Comparison of ENCODE assay signal across 22 cellular contexts in the genomic region with DNA sequence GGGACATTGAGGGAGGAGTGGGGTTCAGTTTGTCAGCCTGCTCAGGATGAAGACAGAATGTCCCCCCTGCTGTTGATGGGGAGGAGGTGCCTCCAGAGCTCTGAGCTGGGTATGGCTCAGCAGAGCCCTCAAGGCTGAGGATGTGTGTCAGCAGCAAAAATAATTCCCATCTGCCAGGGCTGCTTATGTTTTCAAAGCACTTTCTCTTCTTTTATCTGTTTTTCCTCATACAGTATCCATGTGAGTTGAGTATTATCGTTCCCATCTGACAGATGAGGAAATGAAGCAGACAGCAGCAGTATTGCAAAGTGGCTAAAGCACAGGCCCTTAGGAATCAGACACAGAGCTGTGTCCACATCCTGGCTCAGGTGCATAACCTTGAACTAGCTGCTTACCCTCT.
"Had no signal": no experiment of that assay in that cellular context is flagged by ENCODE, and none has a peak within 500 bp of the region (broad histone marks: within the 10 kb centered on the region; RNA-seq: fewer than 3 reads in every experiment).

No MANE protein-coding gene starts in this region.

- ATAC-seq: activated CD8-positive, alpha-beta memory T cell treated with anti-CD3 and anti-CD28 coated beads, Interleukin-2, amount 10 ng/mL, durations not matched to agents 7 days and 5 days; Panc1; Right ventricle myocardium inferior had no signal

- H3K9me3 Mint-ChIP-seq: activated B cell treated with CpG ODN at 0.5 μM for 24 hours; activated CD4-positive, alpha-beta T cell treated with anti-CD3 and anti-CD28 coated beads, Interleukin-2, amount 10 ng/mL, durations not matched to agents 24 days and 14 days; activated naive CD4-positive, alpha-beta T cell treated with anti-CD3 and anti-CD28 coated beads, Interleukin-2, amount 50 U/mL, for 24 hours; activated T-cell treated with anti-CD3 and anti-CD28 coated beads, Interleukin-2, amount 50 U/mL, for 24 hours; activated T-helper 1 cell treated with anti-CD3 and anti-CD28 coated beads, Interleukin-12 subunit alpha, Interleukin-12 subunit beta, Interleukin-2, Interleukin-4 antibody, amounts not matched to agents 30 ng/mL and 10 ng/mL and 1 ng/mL, durations not matched to agents 14 hours and 24 hours and 36 hours; T-helper 1 cell treated with Interleukin-12 subunit alpha and Interleukin-12 subunit beta and Interleukin-4 antibody, amounts not matched to agents 30 μg/mL and 1 μg/mL, for 36 hours had no signal

- H3K4me3 Mint-ChIP-seq: activated B cell treated with CpG ODN at 0.5 μM for 24 hours; activated CD4-positive, alpha-beta T cell treated with anti-CD3 and anti-CD28 coated beads, Interleukin-2, amount 10 ng/mL, durations not matched to agents 24 days and 14 days; activated CD8-positive, alpha-beta memory T cell treated with anti-CD3 and anti-CD28 coated beads, Interleukin-2, amount 10 ng/mL, durations not matched to agents 7 days and 5 days; activated naive CD4-positive, alpha-beta T cell treated with anti-CD3 and anti-CD28 coated beads, Interleukin-2, amount 50 U/mL, for 24 hours; activated T-cell treated with anti-CD3 and anti-CD28 coated beads, Interleukin-2, amount 50 U/mL, for 24 hours; activated T-helper 1 cell treated with anti-CD3 and anti-CD28 coated beads, Interleukin-12 subunit alpha, Interleukin-12 subunit beta, Interleukin-2, Interleukin-4 antibody, amounts not matched to agents 30 ng/mL and 10 ng/mL and 1 ng/mL, durations not matched to agents 14 hours and 24 hours and 36 hours; T-helper 1 cell treated with Interleukin-12 subunit alpha and Interleukin-12 subunit beta and Interleukin-4 antibody, amounts not matched to agents 30 μg/mL and 1 μg/mL, for 36 hours had no signal

- H3K4me1 Mint-ChIP-seq: activated B cell treated with CpG ODN at 0.5 μM for 24 hours; activated CD4-positive, alpha-beta T cell treated with anti-CD3 and anti-CD28 coated beads, Interleukin-2, amount 10 ng/mL, durations not matched to agents 24 days and 14 days; activated CD8-positive, alpha-beta memory T cell treated with anti-CD3 and anti-CD28 coated beads, Interleukin-2, amount 10 ng/mL, durations not matched to agents 7 days and 5 days; activated naive CD4-positive, alpha-beta T cell treated with anti-CD3 and anti-CD28 coated beads, Interleukin-2, amount 50 U/mL, for 24 hours had no signal

- H3K27ac Mint-ChIP-seq: activated B cell treated with CpG ODN at 0.5 μM for 24 hours; activated CD4-positive, alpha-beta T cell treated with anti-CD3 and anti-CD28 coated beads, Interleukin-2, amount 10 ng/mL, durations not matched to agents 24 days and 14 days; activated CD8-positive, alpha-beta memory T cell treated with anti-CD3 and anti-CD28 coated beads, Interleukin-2, amount 10 ng/mL, durations not matched to agents 7 days and 5 days; activated naive CD4-positive, alpha-beta T cell treated with anti-CD3 and anti-CD28 coated beads, Interleukin-2, amount 50 U/mL, for 24 hours; activated T-cell treated with anti-CD3 and anti-CD28 coated beads, Interleukin-2, amount 50 U/mL, for 24 hours; activated T-helper 1 cell treated with anti-CD3 and anti-CD28 coated beads, Interleukin-12 subunit alpha, Interleukin-12 subunit beta, Interleukin-2, Interleukin-4 antibody, amounts not matched to agents 30 ng/mL and 10 ng/mL and 1 ng/mL, durations not matched to agents 14 hours and 24 hours and 36 hours; T-helper 1 cell treated with Interleukin-12 subunit alpha and Interleukin-12 subunit beta and Interleukin-4 antibody, amounts not matched to agents 30 μg/mL and 1 μg/mL, for 36 hours had no signal

- DNase-seq: activated B cell treated with CpG ODN at 0.5 μM for 24 hours; activated CD4-positive, alpha-beta T cell treated with anti-CD3 and anti-CD28 coated beads for 1 hour; activated CD4-positive, alpha-beta T cell treated with anti-CD3 and anti-CD28 coated beads, Interleukin-2, amount 10 ng/mL, durations not matched to agents 24 days and 14 days; activated CD4-positive, alpha-beta T cell treated with anti-CD3 and anti-CD28 coated beads, Interleukin-2, amount 50 U/mL, for 48 hours; activated CD8-positive, alpha-beta memory T cell treated with anti-CD3 and anti-CD28 coated beads, Interleukin-2, amount 10 ng/mL, durations not matched to agents 7 days and 5 days; activated effector memory CD4-positive, alpha-beta T cell treated with Interleukin-2 at 50 U/mL for 16 hours; activated naive CD4-positive, alpha-beta T cell; activated T-cell treated with anti-CD3 and anti-CD28 coated beads, Interleukin-2, amount 50 U/mL, for 24 hours; aorta; colonic mucosa; NCI-H1048; NCI-H1694; NCI-H524 treated with DMSO at 0.1 percent for 48 hours; NCI-H774; NK-92 treated with Interleukin-12 subunit alpha and Interleukin-12 subunit beta, amount 100 ng/mL, for 24 hours; OCI-M1; RPMI8226 had no signal

- H3K36me3 Mint-ChIP-seq: activated CD8-positive, alpha-beta memory T cell treated with anti-CD3 and anti-CD28 coated beads, Interleukin-2, amount 10 ng/mL, durations not matched to agents 7 days and 5 days; activated naive CD4-positive, alpha-beta T cell treated with anti-CD3 and anti-CD28 coated beads, Interleukin-2, amount 50 U/mL, for 24 hours had no signal
